ENCODE assay signal across 20 cellular contexts in the genomic region with DNA sequence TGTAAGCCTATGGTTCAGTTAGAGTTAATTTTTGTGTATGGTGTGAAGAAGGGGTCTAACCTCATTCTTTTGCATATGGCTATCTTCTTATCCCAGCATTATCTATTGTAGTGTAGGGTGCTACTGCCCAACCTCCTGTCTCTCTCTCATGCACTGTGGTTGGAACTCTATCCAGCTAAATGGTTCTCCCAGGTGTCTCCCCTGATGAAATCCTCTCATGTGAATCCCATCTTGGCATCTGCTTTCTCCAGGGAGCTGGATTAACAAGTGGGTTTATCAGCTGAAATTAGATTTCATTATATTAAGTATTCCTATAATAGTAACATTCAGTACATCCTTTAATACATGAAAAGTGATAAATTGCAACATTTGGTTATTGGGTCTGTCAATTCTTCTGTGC.
"Had no signal": no experiment of that assay in that cellular context is flagged by ENCODE, and none has a peak within 500 bp of the region (broad histone marks: within the 10 kb centered on the region; RNA-seq: fewer than 3 reads in every experiment).

No MANE protein-coding gene starts in this region.

- H3K36me3 ChIP-seq: esophagus squamous epithelium, gastrocnemius medialis, heart right ventricle, left lung, lower lobe of right lung had no signal

- H3K27me3 ChIP-seq: esophagus squamous epithelium, gastrocnemius medialis, left lung had no signal

- H3K9me3 ChIP-seq: esophagus squamous epithelium, gastrocnemius medialis, heart right ventricle, left lung, lower lobe of right lung, mucosa of descending colon had no signal

- H3K4me3 ChIP-seq: coronary artery, dorsolateral prefrontal cortex, esophagus squamous epithelium, gastrocnemius medialis, heart right ventricle, left lung, lower lobe of right lung, mucosa of descending colon had no signal

- H3K27ac ChIP-seq: coronary artery, dorsolateral prefrontal cortex, gastrocnemius medialis, heart right ventricle, lower lobe of right lung had no signal

- H3K4me1 ChIP-seq: gastrocnemius medialis, left lung, lower lobe of right lung had no signal

- DNase-seq: dermis blood vessel endothelial cell; dorsolateral prefrontal cortex; effector CD4-positive, alpha-beta T cell; effector memory CD4-positive, alpha-beta T cell; esophagus squamous epithelium; foreskin fibroblast; foreskin melanocyte; gastrocnemius medialis; glutamatergic neuron; head of caudate nucleus; heart right ventricle; hippocampal formation; left cardiac atrium; left lung; left ventricle myocardium superior; lower lobe of right lung; mesenchymal stem cell; mucosa of descending colon; naive B cell had no signal
